In genomic region chr20:760751-761417, GRCh38 we compare ENCODE assay signal across 9 cellular contexts. TPM values are rescaled to one million over a fixed set of nuclear protein-coding genes. Genes with fewer than 3 reads are reported as not detected.
DNase-seq lines count a peak whose midpoint lies in the region; ATAC-seq, FAIRE-seq and TF ChIP-seq lines count a peak whose summit lies in the region.
"Had no signal": no experiment of that assay in that cellular context is flagged by ENCODE, and none has a peak within 500 bp of the region (broad histone marks: within the 10 kb centered on the region; RNA-seq: fewer than 3 reads in every experiment).

No MANE protein-coding gene starts in this region.

- no peak for TF ChIP-seq POLR2A in GM12878 (IDR thresholded peaks at IDR 0.05; ENCODE audit: low read depth, low read length)

- no peak overlapping the region for H3K9ac ChIP-seq in GM12878 (ENCODE audit: control insufficient read depth, insufficient read depth, low read length)

- intact Hi-C loops in GM12878 (cut with micrococcal nuclease; ENCODE audit: unreplicated experiment), result no loop called here

- SMC1A ChIA-PET in GM12878 (lab: Charles Lee; ENCODE audit: uncharacterized antibody, unreplicated experiment), result no interaction called here

- no peak for TF ChIP-seq EP300 in GM12878 (IDR thresholded peaks at IDR 0.05; ENCODE audit: borderline replicate concordance in 1 of 2, control insufficient read depth in 1 of 2, low read depth in 2 of 2, low read length in 2 of 2)

- no peaks in the 10 kb centered on the region for H3K79me2 ChIP-seq in GM12878 (ENCODE audit: control insufficient read depth, insufficient read depth, low read length)

- no peak overlapping the region for H3K27ac ChIP-seq in GM12878 (ENCODE audit: control insufficient read depth, insufficient read depth)
- H3K27ac ChIP-seq in lung (ENCODE audit: low read depth in 1 of 2, low read length in 1 of 2), result no peak overlapping the region

- no peaks in the 10 kb centered on the region for H4K20me1 ChIP-seq in GM12878 (ENCODE audit: control insufficient read depth, insufficient read depth)

- RAD21 ChIA-PET in GM12878 (lab: Charles Lee; ENCODE audit: unreplicated experiment), result no interaction called here

- CTCF ChIA-PET in GM12878 (lab: Yijun Ruan, JAX), result interaction anchor here (1.3 to 2.9 kb wide), 2 partner anchors 8 to 12 kb away, joined by 4 to 7 read pairs; no protein-coding TSS in a partner anchor

- peak; percentile 74 for ATAC-seq in GM12878
- no peak for ATAC-seq in lung (ENCODE audit: insufficient read depth, low FRiP score)
- no peak for ATAC-seq in HG02885 (IDR thresholded peaks at IDR 0.05; ENCODE audit: poor library complexity, unreplicated experiment)
- ATAC-seq in GM18861 (IDR thresholded peaks at IDR 0.05; ENCODE audit: unreplicated experiment), result no peak
- no peak for ATAC-seq in HG02981 (IDR thresholded peaks at IDR 0.05; ENCODE audit: unreplicated experiment)

- H3K4me3 ChIP-seq in GM12878 (no peak overlapping the region), lung (no peak overlapping the region)

- no peak for FAIRE-seq in GM12878 (lab: Jason Lieb, UNC)

- 37% methylated on average over 43 of the region's 44 CpGs for WGBS in GM12878 (ENCODE audit: insufficient coverage, insufficient replicate concordance, low lambda C conversion rate, missing lambda C conversion rate)
- WGBS in lung, 2 donors, result 44 to 50% methylated on average over 44 of the region's 44 CpGs

- peak; percentile 14 for DNase-seq in DMS53 treated with DMSO at 0.1 percent for 48 hours (lab: John Stamatoyannopoulos, UW; ENCODE audit: unreplicated experiment)
- peak; percentile 35 for DNase-seq in NCI-H69 (lab: John Stamatoyannopoulos, UW)
- no peak for DNase-seq in GM12878 (ENCODE audit: low read depth, low spot score)
- DNase-seq in lung (ENCODE audit: low spot score), result no peak
- DNase-seq in NCI-H345 treated with DMSO at 0.1 percent for 48 hours (lab: John Stamatoyannopoulos, UW; ENCODE audit: unreplicated experiment), result no peak

- in situ Hi-C loops in GM12878 (cut with MboI), result no loop called here

- peak; percentile 53 to 91 (median 75) for TF ChIP-seq CTCF in GM12878 (IDR thresholded peaks at IDR 0.05 in 2 of 3, conservative IDR thresholded peaks at IDR 0.05 in 1 of 3; ENCODE audit: control insufficient read depth in 2 of 3, extremely low read depth in 1 of 3, insufficient read depth in 1 of 3, low read depth in 3 of 3, low read length in 3 of 3)
- TF ChIP-seq CTCF in lung (IDR thresholded peaks at IDR 0.05; ENCODE audit: control extremely low read depth, extremely low read depth), result peak; percentile 44

- BruUV-seq in GM12878 (replicated peaks; lab: Mats Ljungman, UMichigan), result no TSS peak

- H3K27me3 ChIP-seq in GM12878 (replicated peaks in 1 of 2; ENCODE audit: control insufficient read depth in 2 of 2, insufficient read depth in 2 of 2, low read length in 1 of 2) (no peaks in the 10 kb centered on the region; a peak in 1 of 4 replicates), lung (ENCODE audit: control insufficient read depth, insufficient read depth) (no peaks in the 10 kb centered on the region)

- POLR2A ChIA-PET in GM12878 (lab: Charles Lee), result interaction anchor here (0.9 kb wide), 1 partner anchor 22 kb away, joined by 3 read pairs; no protein-coding TSS in a partner anchor

- no peaks in the 10 kb centered on the region for H3K4me1 ChIP-seq in GM12878 (ENCODE audit: control insufficient read depth, insufficient read depth, low read length)
- peaks cover 0 to 3% of the 10 kb centered on the region in 2 donors for H3K4me1 ChIP-seq in lung (ENCODE audit: control insufficient read depth in 2 of 2, insufficient read depth in 2 of 2, low read length in 2 of 2)

- H2AFZ ChIP-seq in GM12878 (ENCODE audit: control insufficient read depth, low read depth, low read length), result no peak overlapping the region

- H3K9me3 ChIP-seq in GM12878 (replicated peaks; ENCODE audit: control insufficient read depth, insufficient read depth, low read length) (no peaks in the 10 kb centered on the region), lung (ENCODE audit: control insufficient read depth in 2 of 2, insufficient read depth in 1 of 2, low read length in 1 of 2) (no peaks in the 10 kb centered on the region)

- H3K4me2 ChIP-seq in GM12878 (ENCODE audit: control insufficient read depth, insufficient read depth), result no peak overlapping the region

- no peak for TF ChIP-seq RAD21 in GM12878 (IDR thresholded peaks at IDR 0.05; ENCODE audit: insufficient read depth, low read depth, low read length)

- no peaks in the 10 kb centered on the region for H3K36me3 ChIP-seq in GM12878 (ENCODE audit: control insufficient read depth in 2 of 2, insufficient read depth in 2 of 2, low read length in 1 of 2)
- no peaks in the 10 kb centered on the region for H3K36me3 ChIP-seq in lung (ENCODE audit: control insufficient read depth in 2 of 2, insufficient read depth in 2 of 2, low read length in 2 of 2)

TF ChIP-seq in GM12878, 131 proteins besides CTCF, POLR2A, EP300 and RAD21:
- TF ChIP-seq YY1 (IDR thresholded peaks at IDR 0.05; ENCODE audit: low read depth, low read length) (0 out of 2 replicates have a peak, but pooled peaks have one; percentile 13), RAD51 (IDR thresholded peaks at IDR 0.05) (no peak), RUNX3 (IDR thresholded peaks at IDR 0.05; ENCODE audit: low read length) (0 out of 2 replicates have a peak, but pooled peaks have one; percentile 10), SMC3 (IDR thresholded peaks at IDR 0.05; ENCODE audit: borderline replicate concordance, low read length) (peak; percentile 21; the same call in 1 of the 2 replicates), NR2F1 (conservative IDR thresholded peaks at IDR 0.05) (0 out of 2 replicates have a peak, but pooled peaks have one; percentile 28)
- TF ChIP-seq, protein P1, sequence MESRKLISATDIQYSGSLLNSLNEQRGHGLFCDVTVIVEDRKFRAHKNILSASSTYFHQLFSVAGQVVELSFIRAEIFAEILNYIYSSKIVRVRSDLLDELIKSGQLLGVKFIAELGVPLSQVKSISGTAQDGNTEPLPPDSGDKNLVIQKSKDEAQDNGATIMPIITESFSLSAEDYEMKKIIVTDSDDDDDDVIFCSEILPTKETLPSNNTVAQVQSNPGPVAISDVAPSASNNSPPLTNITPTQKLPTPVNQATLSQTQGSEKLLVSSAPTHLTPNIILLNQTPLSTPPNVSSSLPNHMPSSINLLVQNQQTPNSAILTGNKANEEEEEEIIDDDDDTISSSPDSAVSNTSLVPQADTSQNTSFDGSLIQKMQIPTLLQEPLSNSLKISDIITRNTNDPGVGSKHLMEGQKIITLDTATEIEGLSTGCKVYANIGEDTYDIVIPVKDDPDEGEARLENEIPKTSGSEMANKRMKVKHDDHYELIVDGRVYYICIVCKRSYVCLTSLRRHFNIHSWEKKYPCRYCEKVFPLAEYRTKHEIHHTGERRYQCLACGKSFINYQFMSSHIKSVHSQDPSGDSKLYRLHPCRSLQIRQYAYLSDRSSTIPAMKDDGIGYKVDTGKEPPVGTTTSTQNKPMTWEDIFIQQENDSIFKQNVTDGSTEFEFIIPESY (IDR thresholded peaks at IDR 0.05), result no peak
- TF ChIP-seq, protein P2, sequence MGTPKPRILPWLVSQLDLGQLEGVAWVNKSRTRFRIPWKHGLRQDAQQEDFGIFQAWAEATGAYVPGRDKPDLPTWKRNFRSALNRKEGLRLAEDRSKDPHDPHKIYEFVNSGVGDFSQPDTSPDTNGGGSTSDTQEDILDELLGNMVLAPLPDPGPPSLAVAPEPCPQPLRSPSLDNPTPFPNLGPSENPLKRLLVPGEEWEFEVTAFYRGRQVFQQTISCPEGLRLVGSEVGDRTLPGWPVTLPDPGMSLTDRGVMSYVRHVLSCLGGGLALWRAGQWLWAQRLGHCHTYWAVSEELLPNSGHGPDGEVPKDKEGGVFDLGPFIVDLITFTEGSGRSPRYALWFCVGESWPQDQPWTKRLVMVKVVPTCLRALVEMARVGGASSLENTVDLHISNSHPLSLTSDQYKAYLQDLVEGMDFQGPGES (IDR thresholded peaks at IDR 0.05), result no peak
TF ChIP-seq in GM12878: peak in this region for 4.

RNA-seq across cellular contexts. Expression of gene SLC52A3, which starts 7.4 kb away (rescaled TPM):
- total RNA-seq in GM12878 (2013; cell fraction: nucleolus; rRNA removed), result not detected in 2 replicates
- total RNA-seq in GM12878 (2014; rRNA removed), result not detected in 2 replicates
- total RNA-seq in GM12878 (2014; rRNA removed; fragmentation: Illumina TruSeq; extraction: Trizol), result not detected in 2 replicates
- not detected in 2 replicates for total RNA-seq in GM12878 (2021)
- polyA plus RNA-seq in GM12878 (2011; ENCODE audit: low read depth), result not detected
- not detected in 2 replicates for polyA plus RNA-seq in GM12878 (2011; rRNA removed)
- not detected in 2 replicates for polyA plus RNA-seq in GM12878 (2011; cell fraction: cytosol; rRNA removed)
- polyA plus RNA-seq in GM12878 (2011; cell fraction: nucleus; rRNA removed), result not detected in 2 replicates
- polyA plus RNA-seq in GM12878 (2012), result not detected in 2 replicates
- polyA plus RNA-seq in GM12878 (2014; fragmentation: Illumina TruSeq; extraction: Trizol), result not detected in 2 replicates
- polyA plus RNA-seq in GM12878 (2014; fragmentation: Nextera tagmentation; extraction: Ambion mirVana), result not detected
- not detected in 2 replicates for polyA plus RNA-seq in GM12878 (2014; rRNA removed)
- not detected for polyA plus RNA-seq in GM12878 (2016; fragmentation: Nextera tagmentation; extraction: Ambion mirVana)
- polyA minus RNA-seq in GM12878 (2011; rRNA and poly(A)+ RNA removed), result not detected in 2 replicates
- polyA minus RNA-seq in GM12878 (2011; cell fraction: cytosol; rRNA and poly(A)+ RNA removed), result not detected in 2 replicates
- polyA minus RNA-seq in GM12878 (2011; cell fraction: nucleus; rRNA and poly(A)+ RNA removed), result not detected in 2 replicates
- total RNA-seq in lung, result 1 to 10 TPM; 2.2 to 2.7 TPM
- 1 to 10 TPM; 1.4 to 1.5 TPM for polyA plus RNA-seq in lung
- polyA plus RNA-seq: IgD-negative memory B cell had no signal

Comparison
In these comparisons a context has a peak if more than half of its experiments do, and no peak if none do; other contexts are left out.
1. DNase-seq: peak in DMS53 treated with DMSO at 0.1 percent for 48 hours (single experiment) and NCI-H69 (single experiment); none in GM12878 (single experiment), lung (single experiment) and NCI-H345 treated with DMSO at 0.1 percent for 48 hours (single experiment).